Comparison of ENCODE assay signal across 1 cellular context in the genomic region with DNA sequence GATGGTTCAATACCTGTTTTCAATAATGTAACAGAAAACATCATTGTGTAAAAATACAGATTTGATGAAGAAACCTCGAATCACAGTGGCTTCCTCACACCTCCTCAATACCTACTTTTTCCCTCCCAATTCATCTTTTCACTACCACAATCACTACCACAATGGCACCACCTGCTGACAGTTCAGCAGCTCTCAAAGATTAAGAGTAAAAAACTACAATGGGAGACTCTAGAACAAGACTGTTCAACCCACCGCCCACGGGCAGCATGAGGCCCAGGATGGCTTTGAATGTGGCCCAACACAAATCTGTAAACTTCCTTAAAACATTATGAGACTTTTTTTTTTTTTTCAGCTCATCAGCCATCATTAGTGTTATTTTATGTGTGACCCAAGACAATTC.
TF ChIP-seq lines count a peak whose summit lies in the region.

No MANE protein-coding gene starts in this region.

TF ChIP-seq in IMR-90, 13 proteins besides CTCF, POLR2A, EP300 and RAD21:
- TF ChIP-seq CEBPB (IDR thresholded peaks at IDR 0.05; ENCODE audit: low read depth, low read length) (no peak), RCOR1 (IDR thresholded peaks at IDR 0.05; ENCODE audit: insufficient replicate concordance, low read length) (no peak), SMC3 (IDR thresholded peaks at IDR 0.05; ENCODE audit: low read depth, low read length) (no peak), FOS (IDR thresholded peaks at IDR 0.05; ENCODE audit: low read depth, low read length) (no peak), NFE2L2 (IDR thresholded peaks at IDR 0.05; ENCODE audit: low read depth, low read length) (no peak), RFX5 (IDR thresholded peaks at IDR 0.05; ENCODE audit: low read depth, low read length) (no peak), MXI1 (IDR thresholded peaks at IDR 0.05; ENCODE audit: borderline replicate concordance, low read depth, low read length) (no peak), MAZ (IDR thresholded peaks at IDR 0.05; ENCODE audit: borderline replicate concordance, low read depth, low read length) (no peak), BHLHE40 (IDR thresholded peaks at IDR 0.05; ENCODE audit: low read depth, low read length) (no peak), CHD1 (IDR thresholded peaks at IDR 0.05; ENCODE audit: low read depth, low read length) (no peak)
- TF ChIP-seq, protein P1, sequence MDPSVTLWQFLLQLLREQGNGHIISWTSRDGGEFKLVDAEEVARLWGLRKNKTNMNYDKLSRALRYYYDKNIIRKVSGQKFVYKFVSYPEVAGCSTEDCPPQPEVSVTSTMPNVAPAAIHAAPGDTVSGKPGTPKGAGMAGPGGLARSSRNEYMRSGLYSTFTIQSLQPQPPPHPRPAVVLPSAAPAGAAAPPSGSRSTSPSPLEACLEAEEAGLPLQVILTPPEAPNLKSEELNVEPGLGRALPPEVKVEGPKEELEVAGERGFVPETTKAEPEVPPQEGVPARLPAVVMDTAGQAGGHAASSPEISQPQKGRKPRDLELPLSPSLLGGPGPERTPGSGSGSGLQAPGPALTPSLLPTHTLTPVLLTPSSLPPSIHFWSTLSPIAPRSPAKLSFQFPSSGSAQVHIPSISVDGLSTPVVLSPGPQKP (IDR thresholded peaks at IDR 0.05; ENCODE audit: borderline replicate concordance, low read depth, low read length): no peak
- TF ChIP-seq, protein P2, sequence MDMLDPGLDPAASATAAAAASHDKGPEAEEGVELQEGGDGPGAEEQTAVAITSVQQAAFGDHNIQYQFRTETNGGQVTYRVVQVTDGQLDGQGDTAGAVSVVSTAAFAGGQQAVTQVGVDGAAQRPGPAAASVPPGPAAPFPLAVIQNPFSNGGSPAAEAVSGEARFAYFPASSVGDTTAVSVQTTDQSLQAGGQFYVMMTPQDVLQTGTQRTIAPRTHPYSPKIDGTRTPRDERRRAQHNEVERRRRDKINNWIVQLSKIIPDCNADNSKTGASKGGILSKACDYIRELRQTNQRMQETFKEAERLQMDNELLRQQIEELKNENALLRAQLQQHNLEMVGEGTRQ (IDR thresholded peaks at IDR 0.05; ENCODE audit: low read depth, low read length): no peak
